1 cellular context compared by ENCODE assay signal in the genomic region with DNA sequence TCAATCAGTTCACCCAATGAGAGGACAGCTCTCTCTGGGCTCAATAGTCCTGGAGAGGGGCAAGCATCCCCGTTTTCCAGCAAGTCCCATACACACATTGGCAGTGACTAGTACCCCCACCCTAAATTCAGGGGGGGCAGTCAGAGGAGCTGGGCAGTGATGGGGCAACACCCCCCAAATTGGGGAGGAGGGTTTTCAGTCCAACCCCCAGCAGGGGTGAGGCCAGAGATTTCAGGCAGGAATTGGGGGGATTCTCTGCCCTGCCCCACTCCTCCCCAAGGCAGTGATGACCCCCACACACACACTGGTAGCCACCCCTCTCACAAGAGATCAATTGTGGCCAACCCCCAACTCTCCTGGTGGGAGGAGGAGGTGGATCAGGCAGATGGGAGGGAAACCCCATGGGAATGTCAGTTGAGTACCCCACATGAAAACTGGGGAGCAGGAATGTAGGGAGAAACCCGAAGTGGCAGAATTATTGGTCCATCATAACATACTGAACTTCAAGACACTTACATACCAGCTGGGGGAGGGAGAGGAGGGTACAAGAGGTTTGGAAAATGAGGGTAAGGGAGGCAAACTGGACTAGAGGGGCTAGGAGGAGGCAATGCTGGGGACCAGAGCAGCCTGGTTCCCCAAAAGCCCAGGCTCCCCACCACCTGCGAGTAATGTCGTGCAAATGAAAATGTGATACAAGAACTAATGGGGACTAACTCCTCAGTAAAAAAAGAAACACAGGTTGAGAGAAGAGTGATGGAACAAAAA.
TF ChIP-seq lines count a peak whose summit lies in the region.

No MANE protein-coding gene starts in this region.

TF ChIP-seq in GM23338, 12 proteins besides CTCF, POLR2A, EP300 and RAD21 (continued from another document):
- TF ChIP-seq, protein P1, sequence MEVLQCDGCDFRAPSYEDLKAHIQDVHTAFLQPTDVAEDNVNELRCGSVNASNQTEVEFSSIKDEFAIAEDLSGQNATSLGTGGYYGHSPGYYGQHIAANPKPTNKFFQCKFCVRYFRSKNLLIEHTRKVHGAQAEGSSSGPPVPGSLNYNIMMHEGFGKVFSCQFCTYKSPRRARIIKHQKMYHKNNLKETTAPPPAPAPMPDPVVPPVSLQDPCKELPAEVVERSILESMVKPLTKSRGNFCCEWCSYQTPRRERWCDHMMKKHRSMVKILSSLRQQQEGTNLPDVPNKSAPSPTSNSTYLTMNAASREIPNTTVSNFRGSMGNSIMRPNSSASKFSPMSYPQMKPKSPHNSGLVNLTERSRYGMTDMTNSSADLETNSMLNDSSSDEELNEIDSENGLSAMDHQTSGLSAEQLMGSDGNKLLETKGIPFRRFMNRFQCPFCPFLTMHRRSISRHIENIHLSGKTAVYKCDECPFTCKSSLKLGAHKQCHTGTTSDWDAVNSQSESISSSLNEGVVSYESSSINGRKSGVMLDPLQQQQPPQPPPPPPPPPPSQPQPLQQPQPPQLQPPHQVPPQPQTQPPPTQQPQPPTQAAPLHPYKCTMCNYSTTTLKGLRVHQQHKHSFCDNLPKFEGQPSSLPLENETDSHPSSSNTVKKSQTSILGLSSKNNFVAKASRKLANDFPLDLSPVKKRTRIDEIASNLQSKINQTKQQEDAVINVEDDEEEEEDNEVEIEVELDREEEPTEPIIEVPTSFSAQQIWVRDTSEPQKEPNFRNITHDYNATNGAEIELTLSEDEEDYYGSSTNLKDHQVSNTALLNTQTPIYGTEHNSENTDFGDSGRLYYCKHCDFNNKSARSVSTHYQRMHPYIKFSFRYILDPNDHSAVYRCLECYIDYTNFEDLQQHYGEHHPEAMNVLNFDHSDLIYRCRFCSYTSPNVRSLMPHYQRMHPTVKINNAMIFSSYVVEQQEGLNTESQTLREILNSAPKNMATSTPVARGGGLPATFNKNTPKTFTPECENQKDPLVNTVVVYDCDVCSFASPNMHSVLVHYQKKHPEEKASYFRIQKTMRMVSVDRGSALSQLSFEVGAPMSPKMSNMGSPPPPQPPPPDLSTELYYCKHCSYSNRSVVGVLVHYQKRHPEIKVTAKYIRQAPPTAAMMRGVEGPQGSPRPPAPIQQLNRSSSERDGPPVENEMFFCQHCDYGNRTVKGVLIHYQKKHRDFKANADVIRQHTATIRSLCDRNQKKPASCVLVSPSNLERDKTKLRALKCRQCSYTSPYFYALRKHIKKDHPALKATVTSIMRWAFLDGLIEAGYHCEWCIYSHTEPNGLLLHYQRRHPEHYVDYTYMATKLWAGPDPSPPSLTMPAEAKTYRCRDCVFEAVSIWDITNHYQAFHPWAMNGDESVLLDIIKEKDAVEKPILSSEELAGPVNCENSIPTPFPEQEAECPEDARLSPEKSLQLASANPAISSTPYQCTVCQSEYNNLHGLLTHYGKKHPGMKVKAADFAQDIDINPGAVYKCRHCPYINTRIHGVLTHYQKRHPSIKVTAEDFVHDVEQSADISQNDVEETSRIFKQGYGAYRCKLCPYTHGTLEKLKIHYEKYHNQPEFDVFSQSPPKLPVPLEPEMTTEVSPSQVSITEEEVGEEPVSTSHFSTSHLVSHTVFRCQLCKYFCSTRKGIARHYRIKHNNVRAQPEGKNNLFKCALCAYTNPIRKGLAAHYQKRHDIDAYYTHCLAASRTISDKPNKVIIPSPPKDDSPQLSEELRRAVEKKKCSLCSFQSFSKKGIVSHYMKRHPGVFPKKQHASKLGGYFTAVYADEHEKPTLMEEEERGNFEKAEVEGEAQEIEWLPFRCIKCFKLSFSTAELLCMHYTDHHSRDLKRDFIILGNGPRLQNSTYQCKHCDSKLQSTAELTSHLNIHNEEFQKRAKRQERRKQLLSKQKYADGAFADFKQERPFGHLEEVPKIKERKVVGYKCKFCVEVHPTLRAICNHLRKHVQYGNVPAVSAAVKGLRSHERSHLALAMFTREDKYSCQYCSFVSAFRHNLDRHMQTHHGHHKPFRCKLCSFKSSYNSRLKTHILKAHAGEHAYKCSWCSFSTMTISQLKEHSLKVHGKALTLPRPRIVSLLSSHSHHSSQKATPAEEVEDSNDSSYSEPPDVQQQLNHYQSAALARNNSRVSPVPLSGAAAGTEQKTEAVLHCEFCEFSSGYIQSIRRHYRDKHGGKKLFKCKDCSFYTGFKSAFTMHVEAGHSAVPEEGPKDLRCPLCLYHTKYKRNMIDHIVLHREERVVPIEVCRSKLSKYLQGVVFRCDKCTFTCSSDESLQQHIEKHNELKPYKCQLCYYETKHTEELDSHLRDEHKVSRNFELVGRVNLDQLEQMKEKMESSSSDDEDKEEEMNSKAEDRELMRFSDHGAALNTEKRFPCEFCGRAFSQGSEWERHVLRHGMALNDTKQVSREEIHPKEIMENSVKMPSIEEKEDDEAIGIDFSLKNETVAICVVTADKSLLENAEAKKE (CRISPR knock-in tag; IDR thresholded peaks at IDR 0.05) = no peak
- TF ChIP-seq JUNB (IDR thresholded peaks at IDR 0.05; ENCODE audit: unreplicated experiment) = no peak
- no peak for TF ChIP-seq EZH2 (IDR thresholded peaks at IDR 0.05; ENCODE audit: low read depth, unreplicated experiment)
- TF ChIP-seq CREB1 (CRISPR knock-in tag; IDR thresholded peaks at IDR 0.05; ENCODE audit: low read depth) = no peak
- TF ChIP-seq, protein P2, sequence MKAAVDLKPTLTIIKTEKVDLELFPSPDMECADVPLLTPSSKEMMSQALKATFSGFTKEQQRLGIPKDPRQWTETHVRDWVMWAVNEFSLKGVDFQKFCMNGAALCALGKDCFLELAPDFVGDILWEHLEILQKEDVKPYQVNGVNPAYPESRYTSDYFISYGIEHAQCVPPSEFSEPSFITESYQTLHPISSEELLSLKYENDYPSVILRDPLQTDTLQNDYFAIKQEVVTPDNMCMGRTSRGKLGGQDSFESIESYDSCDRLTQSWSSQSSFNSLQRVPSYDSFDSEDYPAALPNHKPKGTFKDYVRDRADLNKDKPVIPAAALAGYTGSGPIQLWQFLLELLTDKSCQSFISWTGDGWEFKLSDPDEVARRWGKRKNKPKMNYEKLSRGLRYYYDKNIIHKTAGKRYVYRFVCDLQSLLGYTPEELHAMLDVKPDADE (IDR thresholded peaks at IDR 0.05) = no peak
